In the genomic region with DNA sequence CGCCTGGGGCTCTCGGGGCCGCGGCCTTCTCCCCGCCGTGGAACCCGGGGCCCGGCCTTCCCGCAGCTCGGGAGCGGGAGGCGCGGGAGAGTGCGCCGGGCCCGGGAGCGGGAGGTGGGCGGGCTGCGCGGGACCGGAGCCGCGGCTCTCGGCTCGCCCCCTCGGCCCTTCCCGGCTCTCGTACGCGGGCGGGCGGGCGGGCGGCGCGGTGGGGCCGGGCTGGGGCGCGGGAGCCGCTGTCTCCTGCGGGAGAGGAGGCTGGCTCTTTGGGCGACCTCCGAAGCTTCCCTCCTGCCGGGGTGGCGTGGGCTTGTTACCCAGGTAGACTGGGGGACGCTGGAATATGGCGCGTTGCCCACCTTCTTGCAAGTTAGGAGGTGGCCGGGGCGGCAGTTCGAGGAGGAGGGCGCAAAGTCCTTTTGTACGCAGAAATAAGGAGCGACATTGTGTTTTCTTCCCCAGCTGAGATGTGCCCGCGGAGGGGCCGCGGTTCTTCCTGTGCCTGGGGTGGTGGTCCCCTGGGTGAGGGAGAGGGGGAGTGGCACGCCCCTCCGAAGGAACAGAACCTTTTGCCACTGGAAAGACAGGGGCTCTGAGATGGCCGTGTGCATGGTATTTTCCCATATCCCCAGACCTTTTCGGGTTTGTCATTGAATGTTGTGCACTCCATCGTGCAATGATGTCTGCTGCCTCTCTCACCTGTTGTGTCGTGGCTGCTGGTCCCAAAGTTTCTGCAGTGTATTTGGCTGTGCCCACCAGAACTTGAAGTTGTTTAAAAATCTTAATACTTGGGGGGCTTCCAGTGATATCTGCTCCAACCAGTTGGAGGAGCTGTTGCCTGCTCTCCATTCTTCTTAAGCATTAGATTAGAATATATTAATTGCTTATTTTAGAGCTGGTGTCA, we compare ENCODE assay signal across 8 cellular contexts. TPM values are rescaled to one million over a fixed set of nuclear protein-coding genes. Genes with fewer than 3 reads are reported as not detected.
DNase-seq lines count a peak whose midpoint lies in the region; ATAC-seq and TF ChIP-seq lines count a peak whose summit lies in the region.

No MANE protein-coding gene starts in this region.

- peak overlapping the region; percentile 90 for H3K4me2 ChIP-seq in PC-9

- H3K9me3 ChIP-seq in PC-9 (ENCODE audit: insufficient read depth, low read depth), result no peaks in the 10 kb centered on the region

- CTCF ChIA-PET in PC-9 (lab: Charles Lee), result interaction anchor here (0.5 to 0.9 kb wide), 4 partner anchors 22 to 214 kb away, joined by 3 to 4 read pairs (median 3); no protein-coding TSS in a partner anchor
- CTCF ChIA-PET in activated naive CD4-positive, alpha-beta T cell treated with anti-CD3 and anti-CD28 coated beads, Interleukin-2, amount 10 ng/mL, durations not matched to agents 7 days and 5 days (lab: Charles Lee), result interaction anchor here (0.7 to 3.2 kb wide), 10 partner anchors 11 to 217 kb away, joined by 3 to 13 read pairs (median 6); no protein-coding TSS in a partner anchor

- POLR2A ChIA-PET in PC-9 (lab: Charles Lee; ENCODE audit: unreplicated experiment), result interaction anchor here (0.6 kb wide), 4 partner anchors 129 to 641 kb away, joined by 3 to 6 read pairs (median 4); a partner anchor contains a TSS

- H3F3A ChIP-seq in PC-9 (ENCODE audit: insufficient read depth, low read depth), result peaks cover 15% of the 10 kb centered on the region; the same call in 1 of the 2 replicates

- peak; percentile 70 for TF ChIP-seq CTCF in PC-9 (conservative IDR thresholded peaks at IDR 0.05)

- H3K27me3 ChIP-seq in PC-9 (ENCODE audit: insufficient read depth, low read depth), result no peaks in the 10 kb centered on the region

- intact Hi-C loops in Right ventricle myocardium inferior (cut with DNase I) (loop anchor here (5.0 kb wide), 1 partner anchor 35 kb away; no protein-coding TSS in a partner anchor), cardiac septum (cut with DNase I) (loop anchor here (2.0 to 10.0 kb wide), 2 partner anchors 212 to 388 kb away; a partner anchor contains a TSS), PC-9 (cut with micrococcal nuclease; ENCODE audit: unreplicated experiment) (loop anchor here (1.0 kb wide), 2 partner anchors 81 to 398 kb away; no protein-coding TSS in a partner anchor)

- peaks cover 29% of the 10 kb centered on the region for H3K4me1 ChIP-seq in PC-9 (replicated peaks; ENCODE audit: insufficient read depth)

- peak overlapping the region; percentile 92 for H3K4me3 Mint-ChIP-seq in activated naive CD4-positive, alpha-beta T cell treated with anti-CD3 and anti-CD28 coated beads, Interleukin-2, amount 10 ng/mL, durations not matched to agents 7 days and 5 days

- H3K27ac Mint-ChIP-seq in activated naive CD4-positive, alpha-beta T cell treated with anti-CD3 and anti-CD28 coated beads, Interleukin-2, amount 10 ng/mL, durations not matched to agents 7 days and 5 days, result peak overlapping the region; percentile 96

- H3K36me3 ChIP-seq in PC-9 (ENCODE audit: low read depth), result 0 out of 2 replicates have a peak, but pooled peaks cover 18% of the 10 kb centered on the region

- H3K4me3 ChIP-seq in PC-9, result peak overlapping the region; percentile 94

- ATAC-seq in Right ventricle myocardium inferior (peak; percentile 0), HG03196 (IDR thresholded peaks at IDR 0.05; ENCODE audit: unreplicated experiment) (peak; percentile 11)

- no peak for DNase-seq in Right ventricle myocardium inferior (ENCODE audit: missing footprints)
- no peak for DNase-seq in cardiac septum (ENCODE audit: low spot score)
- no peak for DNase-seq in PC-9
- DNase-seq in activated naive CD4-positive, alpha-beta T cell treated with anti-CD3 and anti-CD28 coated beads, Interleukin-2, amount 10 ng/mL, durations not matched to agents 7 days and 5 days, result peak; percentile 47
- DNase-seq in germinal center (ENCODE audit: low spot score), result peak; percentile 21
- DNase-seq in nucleus accumbens (lab: John Stamatoyannopoulos, UW), result peak in 40 of 56 donors; percentile 2 to 64 (median 38)
- DNase-seq in NCI-H1930 (lab: John Stamatoyannopoulos, UW), result no peak

- no peaks in the 10 kb centered on the region for H3K27me3 Mint-ChIP-seq in activated naive CD4-positive, alpha-beta T cell treated with anti-CD3 and anti-CD28 coated beads, Interleukin-2, amount 10 ng/mL, durations not matched to agents 7 days and 5 days

- H3K9me3 Mint-ChIP-seq in activated naive CD4-positive, alpha-beta T cell treated with anti-CD3 and anti-CD28 coated beads, Interleukin-2, amount 10 ng/mL, durations not matched to agents 7 days and 5 days, result no peaks in the 10 kb centered on the region

- H3K27ac ChIP-seq in PC-9, result no peak overlapping the region; the same call in 1 of the 2 replicates

- peaks cover 62% of the 10 kb centered on the region for H3K4me1 Mint-ChIP-seq in activated naive CD4-positive, alpha-beta T cell treated with anti-CD3 and anti-CD28 coated beads, Interleukin-2, amount 10 ng/mL, durations not matched to agents 7 days and 5 days

- peaks cover 20% of the 10 kb centered on the region for H3K36me3 Mint-ChIP-seq in activated naive CD4-positive, alpha-beta T cell treated with anti-CD3 and anti-CD28 coated beads, Interleukin-2, amount 10 ng/mL, durations not matched to agents 7 days and 5 days

- no peaks in the 10 kb centered on the region for H3K9me2 ChIP-seq in PC-9 (ENCODE audit: insufficient read depth)

- H3K79me2 ChIP-seq in PC-9 (ENCODE audit: low read depth), result peaks cover 78% of the 10 kb centered on the region

- BruUV-seq in PC-9 (replicated peaks; lab: Mats Ljungman, UMichigan), result no TSS peak

- peaks cover 14% of the 10 kb centered on the region; the same call in 1 of the 2 replicates for H4K20me1 ChIP-seq in PC-9 (ENCODE audit: insufficient read depth)

- peak overlapping the region; percentile 64 for H2AFZ ChIP-seq in PC-9

RNA-seq across cellular contexts. Expression of a gene that starts 0.8 kb away (rescaled TPM):
- total RNA-seq in Right ventricle myocardium inferior (7.8 TPM), cardiac septum (17.0 TPM), PC-9 (2021) (20.5 and 23.2 TPM in 2 replicates)

Comparison
In these comparisons a context has a peak if more than half of its experiments do, and no peak if none do; other contexts are left out.
1. DNase-seq: peak in activated naive CD4-positive, alpha-beta T cell treated with anti-CD3 and anti-CD28 coated beads, Interleukin-2, amount 10 ng/mL, durations not matched to agents 7 days and 5 days (single experiment), germinal center (single experiment) and nucleus accumbens (40 of 56); none in Right ventricle myocardium inferior (single experiment), cardiac septum (single experiment), PC-9 (0 of 2) and NCI-H1930 (0 of 2).